ENCODE assay signal across 10 cellular contexts in the genomic region with DNA sequence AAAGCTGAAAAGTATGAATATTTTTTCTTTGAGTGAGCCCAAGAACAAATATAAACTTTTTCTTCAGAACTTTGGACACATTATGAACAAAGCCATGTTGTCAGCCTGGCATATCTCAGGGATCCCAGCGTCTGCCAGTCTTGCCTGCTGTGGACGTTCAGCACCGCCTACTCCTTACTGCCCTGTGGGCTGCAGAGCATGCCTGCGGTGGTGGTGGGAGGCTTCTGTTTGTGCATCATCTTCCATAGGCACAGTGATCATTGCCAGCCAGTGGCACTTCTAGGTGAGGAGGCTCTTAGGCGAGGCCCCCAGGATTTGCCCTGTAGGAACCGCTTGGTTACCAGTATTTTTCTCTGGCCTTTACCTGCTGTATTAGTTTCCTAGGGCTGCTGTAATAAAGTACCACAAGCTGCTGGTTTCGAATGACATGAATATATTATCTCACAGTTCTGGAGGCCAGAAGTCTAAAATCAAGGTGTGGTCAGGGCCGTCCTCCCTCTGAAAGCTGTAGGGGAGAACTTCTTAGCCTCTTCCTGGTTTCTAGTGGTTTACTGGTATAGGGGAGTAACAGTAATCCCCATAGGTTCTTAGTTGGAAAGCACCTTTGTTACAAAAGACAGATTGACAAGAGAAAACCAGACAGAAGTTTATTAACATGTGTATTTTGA. TPM values are rescaled to one million over a fixed set of nuclear protein-coding genes. Genes with fewer than 3 reads are reported as not detected.
DNase-seq lines count a peak whose midpoint lies in the region; ATAC-seq and TF ChIP-seq lines count a peak whose summit lies in the region.
"Had no signal": no experiment of that assay in that cellular context is flagged by ENCODE, and none has a peak within 500 bp of the region (broad histone marks: within the 10 kb centered on the region; RNA-seq: fewer than 3 reads in every experiment).

No MANE protein-coding gene starts in this region.

- no peaks in the 10 kb centered on the region for H3K27me3 ChIP-seq in Loucy (ENCODE audit: insufficient read depth, low read length, poor library complexity, severe bottlenecking)
- H3K27me3 ChIP-seq: adrenal gland had no signal

- H3K4me1 Mint-ChIP-seq in activated CD4-positive, alpha-beta memory T cell treated with anti-CD3 and anti-CD28 coated beads, Interleukin-2, amount 10 ng/mL, durations not matched to agents 7 days and 5 days: no peaks in the 10 kb centered on the region

- H3K9me2 ChIP-seq in Loucy (replicated peaks; ENCODE audit: low read depth, low read length): no peaks in the 10 kb centered on the region

- ATAC-seq in GM19023 (IDR thresholded peaks at IDR 0.05; ENCODE audit: unreplicated experiment): peak; percentile 82
- ATAC-seq in HG02642 (IDR thresholded peaks at IDR 0.05; ENCODE audit: poor library complexity, unreplicated experiment): peak; percentile 88

- H4K20me1 ChIP-seq in Loucy (ENCODE audit: insufficient read depth, low read length, poor library complexity, severe bottlenecking): no peaks in the 10 kb centered on the region

- no peaks in the 10 kb centered on the region for H3K36me3 Mint-ChIP-seq in activated CD4-positive, alpha-beta memory T cell treated with anti-CD3 and anti-CD28 coated beads, Interleukin-2, amount 10 ng/mL, durations not matched to agents 7 days and 5 days (ENCODE audit: low read depth)

- peaks cover 21% of the 10 kb centered on the region for H3K4me1 ChIP-seq in Loucy (ENCODE audit: insufficient read depth, low read length, poor library complexity, severe bottlenecking)

- H2AFZ ChIP-seq in Loucy (ENCODE audit: low read length): 0 out of 2 replicates have a peak overlapping the region, but pooled peaks have one; percentile 11

- H3K9me3 ChIP-seq in Loucy (ENCODE audit: insufficient read depth, low read depth, low read length): no peaks in the 10 kb centered on the region
- H3K9me3 ChIP-seq: adrenal gland had no signal

- POLR2A ChIA-PET in activated CD4-positive, alpha-beta memory T cell treated with anti-CD3 and anti-CD28 coated beads, Interleukin-2, amount 10 ng/mL, durations not matched to agents 7 days and 5 days (lab: Charles Lee): no interaction called here

- H3K4me2 ChIP-seq in Loucy (ENCODE audit: low read depth, low read length, poor library complexity, severe bottlenecking): no peak overlapping the region

- H3K9ac ChIP-seq in Loucy (ENCODE audit: low read depth, low read length, poor library complexity, severe bottlenecking): no peak overlapping the region

- H3F3A ChIP-seq in Loucy (ENCODE audit: low read depth): no peaks in the 10 kb centered on the region

- H3K9me3 Mint-ChIP-seq in activated CD4-positive, alpha-beta memory T cell treated with anti-CD3 and anti-CD28 coated beads, Interleukin-2, amount 10 ng/mL, durations not matched to agents 7 days and 5 days: no peaks in the 10 kb centered on the region

- H3K4me3 Mint-ChIP-seq in activated CD4-positive, alpha-beta memory T cell treated with anti-CD3 and anti-CD28 coated beads, Interleukin-2, amount 10 ng/mL, durations not matched to agents 7 days and 5 days: no peak overlapping the region

- H3K36me3 ChIP-seq in Loucy (ENCODE audit: insufficient read depth, low read length): no peaks in the 10 kb centered on the region
- H3K36me3 ChIP-seq: adrenal gland had no signal

- no peak for TF ChIP-seq CTCF in Loucy (conservative IDR thresholded peaks at IDR 0.05; ENCODE audit: low read length)

- DNase-seq in myocyte (ENCODE audit: low read depth): peak; percentile 29
- no peak for DNase-seq in activated CD4-positive, alpha-beta memory T cell treated with anti-CD3 and anti-CD28 coated beads, Interleukin-2, amount 10 ng/mL, durations not matched to agents 7 days and 5 days
- DNase-seq in Kasumi-1 (lab: John Stamatoyannopoulos, UW): no peak
- DNase-seq in stimulated activated CD4-positive, alpha-beta T cell treated with anti-CD3 and anti-CD28 coated beads, Interleukin-2, amount 100 ng/mL, for 24 hours: no peak
- DNase-seq in activated CD4-positive, CD25-positive, alpha-beta regulatory T cell (lab: John Stamatoyannopoulos, UW): no peak
- DNase-seq: adrenal gland; stimulated activated CD8-positive, alpha-beta memory T cell treated with anti-CD3 and anti-CD28 coated beads, Interleukin-4, amount 100 ng/mL, for 48 hours had no signal

- H3K27me3 Mint-ChIP-seq in activated CD4-positive, alpha-beta memory T cell treated with anti-CD3 and anti-CD28 coated beads, Interleukin-2, amount 10 ng/mL, durations not matched to agents 7 days and 5 days: peaks cover 18% of the 10 kb centered on the region

- H3K79me2 ChIP-seq in Loucy (ENCODE audit: insufficient read depth, low read length): no peaks in the 10 kb centered on the region

- CTCF ChIA-PET in activated CD4-positive, alpha-beta memory T cell treated with anti-CD3 and anti-CD28 coated beads, Interleukin-2, amount 10 ng/mL, durations not matched to agents 7 days and 5 days (lab: Charles Lee): no interaction called here

- H3K27ac Mint-ChIP-seq in activated CD4-positive, alpha-beta memory T cell treated with anti-CD3 and anti-CD28 coated beads, Interleukin-2, amount 10 ng/mL, durations not matched to agents 7 days and 5 days: no peak overlapping the region

- H3K4me3 ChIP-seq in Loucy (ENCODE audit: low read length, poor library complexity, severe bottlenecking): no peak overlapping the region
- H3K4me3 ChIP-seq: adrenal gland had no signal

RNA-seq across cellular contexts. Expression of a gene that starts 15.4 kb away (rescaled TPM):
- total RNA-seq in myocyte: 0.16 TPM in 1 of 2 replicates, not detected in the other
- polyA plus RNA-seq in myocyte (2012): 4.7 TPM
- total RNA-seq in activated CD4-positive, alpha-beta memory T cell treated with anti-CD3 and anti-CD28 coated beads, Interleukin-2, amount 10 ng/mL, durations not matched to agents 7 days and 5 days: under 1 TPM; 0.38 TPM
